In genomic region chr10:24046060-24046459, GRCh38 we compare ENCODE assay signal across 11 cellular contexts.
"Had no signal": no experiment of that assay in that cellular context is flagged by ENCODE, and none has a peak within 500 bp of the region (broad histone marks: within the 10 kb centered on the region; RNA-seq: fewer than 3 reads in every experiment).

No MANE protein-coding gene starts in this region.

- H3K9ac ChIP-seq: GM23248 had no signal

- H2AFZ ChIP-seq: GM23248, GM23338 had no signal

- ATAC-seq: GM23338, HCT116 had no signal

- H3K4me3 ChIP-seq: GM23248, GM23338, HAP-1 had no signal

- FAIRE-seq: H1, H54 had no signal

- H3K4me3 Mint-ChIP-seq: GM23338, H9, HFFc6 had no signal

- H3K27ac ChIP-seq: GM23248 had no signal

- H3K4me2 ChIP-seq: GM23338 had no signal

- H3K4me1 ChIP-seq: HAP-1 had no signal

- H3K27ac Mint-ChIP-seq: GM23338, H9, HFFc6 had no signal

- DNase-seq: GM23248, GOT3, H7, H9, HCEC 1CT, HFFc6 had no signal

- H3K36me3 ChIP-seq: HAP-1 had no signal

- H3K9me3 ChIP-seq: HAP-1 had no signal
